In genomic region chr19:6743714-6744380, GRCh38 we compare ENCODE assay signal across 10 cellular contexts. TPM values are rescaled to one million over a fixed set of nuclear protein-coding genes. Genes with fewer than 3 reads are reported as not detected.
DNase-seq lines count a peak whose midpoint lies in the region; ATAC-seq and TF ChIP-seq lines count a peak whose summit lies in the region.
"Had no signal": no experiment of that assay in that cellular context is flagged by ENCODE, and none has a peak within 500 bp of the region (broad histone marks: within the 10 kb centered on the region; RNA-seq: fewer than 3 reads in every experiment).

No MANE protein-coding gene starts in this region.

- intact Hi-C loops in adrenal gland (cut with DNase I) = loop anchor here in 1 of 2 donors (10.0 kb wide), 1 partner anchor 121 kb away; no protein-coding TSS in a partner anchor
- intact Hi-C loops in thyroid gland (cut with DNase I) = no loop called here

- peaks cover 77% of the 10 kb centered on the region for H3K36me3 Mint-ChIP-seq in activated T-cell treated with anti-CD3 and anti-CD28 coated beads, Interleukin-2, amount 50 U/mL, for 24 hours (ENCODE audit: low read depth)
- H3K36me3 Mint-ChIP-seq in activated T-cell treated with anti-CD3 and anti-CD28 coated beads, Interleukin-2, amount 50 U/mL, for 72 hours (ENCODE audit: insufficient read depth in 2 of 2) = peaks cover 10 to 18% of the 10 kb centered on the region in 2 donors

- ATAC-seq in activated T-cell treated with anti-CD3 and anti-CD28 coated beads, Interleukin-2, amount 50 U/mL, for 72 hours (replicated peaks in 1 of 2) = no peak
- no peak for ATAC-seq in lung (ENCODE audit: insufficient read depth, low FRiP score)

- no peak overlapping the region for H3K4me3 ChIP-seq in adrenal gland
- H3K4me3 ChIP-seq in lung = no peak overlapping the region
- H3K4me3 ChIP-seq in thyroid gland (replicated peaks in 1 of 3) = no peak overlapping the region
- H3K4me3 ChIP-seq: mucosa of descending colon had no signal

- no peak overlapping the region for H3K4me3 Mint-ChIP-seq in activated T-cell treated with anti-CD3 and anti-CD28 coated beads, Interleukin-2, amount 50 U/mL, for 24 hours
- no peak overlapping the region for H3K4me3 Mint-ChIP-seq in activated T-cell treated with anti-CD3 and anti-CD28 coated beads, Interleukin-2, amount 50 U/mL, for 72 hours

- peaks cover 29 to 39% of the 10 kb centered on the region in 2 donors for H3K4me1 ChIP-seq in adrenal gland (replicated peaks in 1 of 2)
- peaks cover 0 to 5% of the 10 kb centered on the region in 2 donors for H3K4me1 ChIP-seq in lung (ENCODE audit: control insufficient read depth in 2 of 2, insufficient read depth in 2 of 2, low read length in 2 of 2)
- H3K4me1 ChIP-seq in thyroid gland = peaks cover 37% of the 10 kb centered on the region in 2 donors

- no peak for DNase-seq in activated T-cell treated with anti-CD3 and anti-CD28 coated beads, Interleukin-2, amount 50 U/mL, for 24 hours
- no peak for DNase-seq in activated T-cell treated with anti-CD3 and anti-CD28 coated beads, Interleukin-2, amount 50 U/mL, for 72 hours
- peak in 2 of 7 donors; percentile 24 to 25 for DNase-seq in adrenal gland
- DNase-seq in lung (ENCODE audit: low spot score) = no peak
- no peak for DNase-seq in thyroid gland
- no peak for DNase-seq in G401 (ENCODE audit: low spot score)
- no peak for DNase-seq in COR-L47 (lab: John Stamatoyannopoulos, UW)
- DNase-seq in cerebellar nuclear complex (lab: John Stamatoyannopoulos, UW) = no peak

- H3K27ac Mint-ChIP-seq in activated T-cell treated with anti-CD3 and anti-CD28 coated beads, Interleukin-2, amount 50 U/mL, for 24 hours = peak overlapping the region; percentile 54
- no peak overlapping the region for H3K27ac Mint-ChIP-seq in activated T-cell treated with anti-CD3 and anti-CD28 coated beads, Interleukin-2, amount 50 U/mL, for 72 hours

- TF ChIP-seq CTCF in adrenal gland (IDR thresholded peaks at IDR 0.05) = no peak
- TF ChIP-seq CTCF in lung (IDR thresholded peaks at IDR 0.05; ENCODE audit: control extremely low read depth, extremely low read depth) = no peak
- TF ChIP-seq CTCF in thyroid gland (IDR thresholded peaks at IDR 0.05) = no peak

- 81 to 87% (median 86%) methylated on average over 15 of the region's 15 CpGs for WGBS in adrenal gland, 4 donors
- WGBS in lung, 2 donors = 84 to 92% methylated on average over 15 of the region's 15 CpGs
- WGBS in thyroid gland, 2 donors = 78 to 83% methylated on average over 15 of the region's 15 CpGs

- in situ Hi-C loops in G401 (cut with HindIII; ENCODE audit: low sequenced_read_pairs) = no loop called here

- H3K27ac ChIP-seq in adrenal gland (peak overlapping the region; percentile 45 to 95 (median 76)), lung (ENCODE audit: low read depth in 1 of 2, low read length in 1 of 2) (peak overlapping the region; percentile 81), thyroid gland (peak overlapping the region; percentile 86 to 94 (median 89))

- no peaks in the 10 kb centered on the region for H3K27me3 ChIP-seq in adrenal gland
- no peaks in the 10 kb centered on the region for H3K27me3 ChIP-seq in lung (ENCODE audit: control insufficient read depth, insufficient read depth)
- H3K27me3 ChIP-seq in thyroid gland = no peaks in the 10 kb centered on the region

- peaks cover 0 to 44% of the 10 kb centered on the region in 2 donors for H3K36me3 ChIP-seq in adrenal gland (replicated peaks in 1 of 2)
- H3K36me3 ChIP-seq in lung (ENCODE audit: control insufficient read depth in 2 of 2, insufficient read depth in 2 of 2, low read length in 2 of 2) = peaks cover 18% of the 10 kb centered on the region in 2 donors
- H3K36me3 ChIP-seq in thyroid gland = peaks cover 30 to 34% of the 10 kb centered on the region in 2 donors

- H3K9me3 Mint-ChIP-seq in activated T-cell treated with anti-CD3 and anti-CD28 coated beads, Interleukin-2, amount 50 U/mL, for 24 hours = no peaks in the 10 kb centered on the region
- H3K9me3 Mint-ChIP-seq in activated T-cell treated with anti-CD3 and anti-CD28 coated beads, Interleukin-2, amount 50 U/mL, for 72 hours = no peaks in the 10 kb centered on the region
- H3K9me3 Mint-ChIP-seq: IgD-negative memory B cell had no signal

- H3K9me3 ChIP-seq in adrenal gland (replicated peaks in 1 of 3) (no peaks in the 10 kb centered on the region), lung (ENCODE audit: control insufficient read depth in 2 of 2, insufficient read depth in 1 of 2, low read length in 1 of 2) (no peaks in the 10 kb centered on the region), thyroid gland (no peaks in the 10 kb centered on the region)
- H3K9me3 ChIP-seq: mucosa of descending colon had no signal

- TF ChIP-seq POLR2A in adrenal gland (IDR thresholded peaks at IDR 0.05) (no peak), thyroid gland (IDR thresholded peaks at IDR 0.05) (no peak)

- H3K4me1 Mint-ChIP-seq in activated T-cell treated with anti-CD3 and anti-CD28 coated beads, Interleukin-2, amount 50 U/mL, for 24 hours (ENCODE audit: low read depth) = peaks cover 16% of the 10 kb centered on the region
- H3K4me1 Mint-ChIP-seq in activated T-cell treated with anti-CD3 and anti-CD28 coated beads, Interleukin-2, amount 50 U/mL, for 72 hours (ENCODE audit: low read depth) = peaks cover 17% of the 10 kb centered on the region

- no peaks in the 10 kb centered on the region for H3K27me3 Mint-ChIP-seq in activated T-cell treated with anti-CD3 and anti-CD28 coated beads, Interleukin-2, amount 50 U/mL, for 24 hours
- no peaks in the 10 kb centered on the region for H3K27me3 Mint-ChIP-seq in activated T-cell treated with anti-CD3 and anti-CD28 coated beads, Interleukin-2, amount 50 U/mL, for 72 hours (ENCODE audit: low read depth)
- H3K27me3 Mint-ChIP-seq: IgD-negative memory B cell had no signal

RNA-seq across cellular contexts. Expression of gene TRIP10, which starts 4.4 kb away (rescaled TPM):
- 10 to 100 TPM; 49.0 to 68.4 TPM for total RNA-seq in activated T-cell treated with anti-CD3 and anti-CD28 coated beads, Interleukin-2, amount 50 U/mL, for 72 hours
- total RNA-seq in adrenal gland (10 to 100 TPM; 35.4 to 99.9 (median 74.8) TPM), lung (10 to 100 TPM; 60.8 to 82.2 TPM), thyroid gland (10 to 100 TPM; 48.9 to 65.8 (median 58.8) TPM)
- polyA plus RNA-seq in adrenal gland (100 to 1,000 TPM in 2 of 3 donors, 10 to 100 TPM in 1; 33.5 to 425 (median 228) TPM), lung (10 to 100 TPM; 77.4 to 97.3 TPM)
- total RNA-seq in G401 (2014; rRNA removed; shearing (Covaris generic)) = 74.8 and 108 TPM in 2 replicates

RNA-seq across cellular contexts. Expression of gene GPR108, which starts 6.5 kb away (rescaled TPM):
- 100 to 1,000 TPM; 130 to 162 TPM for total RNA-seq in activated T-cell treated with anti-CD3 and anti-CD28 coated beads, Interleukin-2, amount 50 U/mL, for 72 hours
- total RNA-seq in adrenal gland = 100 to 1,000 TPM in 7 of 8 donors, 10 to 100 TPM in 1; 86.1 to 168 (median 123) TPM
- 100 to 1,000 TPM in 2 of 3 donors, 10 to 100 TPM in 1; 70.8 to 193 (median 189) TPM for polyA plus RNA-seq in adrenal gland
- total RNA-seq in lung = 10 to 100 TPM; 33.5 to 89.4 TPM
- polyA plus RNA-seq in lung = 10 to 100 TPM; 97.6 to 98.0 TPM
- total RNA-seq in thyroid gland = 100 to 1,000 TPM in 3 of 4 donors, 10 to 100 TPM in 1; 87.9 to 152 (median 116) TPM
- 27.5 and 34.7 TPM in 2 replicates for total RNA-seq in G401 (2014; rRNA removed; shearing (Covaris generic))

RNA-seq across cellular contexts. Expression of gene SH2D3A, which starts 23.4 kb away (rescaled TPM):
- 10 to 100 TPM; 19.9 to 24.5 TPM for total RNA-seq in activated T-cell treated with anti-CD3 and anti-CD28 coated beads, Interleukin-2, amount 50 U/mL, for 72 hours
- 1 to 10 TPM in 1 of 8 donors, under 1 TPM in 5, not detected in 2; 0.24 to 1.7 (median 0.44) TPM for total RNA-seq in adrenal gland
- polyA plus RNA-seq in adrenal gland = under 1 TPM; 0.22 to 0.64 (median 0.40) TPM
- 10 to 100 TPM; 16.6 to 30.6 TPM for total RNA-seq in lung
- 10 to 100 TPM; 21.2 to 24.2 TPM for polyA plus RNA-seq in lung
- total RNA-seq in thyroid gland = 10 to 100 TPM; 14.1 to 27.4 (median 20.7) TPM
- total RNA-seq in G401 (2014; rRNA removed; shearing (Covaris generic)) = 12.2 and 16.1 TPM in 2 replicates

RNA-seq across cellular contexts. Expression of gene C3, which starts 23.4 kb away (rescaled TPM):
- 1 to 10 TPM; 1.8 to 2.5 TPM for total RNA-seq in activated T-cell treated with anti-CD3 and anti-CD28 coated beads, Interleukin-2, amount 50 U/mL, for 72 hours
- total RNA-seq in adrenal gland (1,000 to 10,000 TPM; 1,565 to 5,179 (median 2,192) TPM), lung (1,000 to 10,000 TPM; 1,072 to 1,612 TPM), thyroid gland (100 to 1,000 TPM; 126 to 631 (median 350) TPM)
- polyA plus RNA-seq in adrenal gland (1,000 to 10,000 TPM; 1,199 to 4,143 (median 3,889) TPM), lung (1,000 to 10,000 TPM in 1 of 2 donors, 100 to 1,000 TPM in 1; 613 to 1,433 TPM)
- 2.1 and 2.3 TPM in 2 replicates for total RNA-seq in G401 (2014; rRNA removed; shearing (Covaris generic))
- polyA plus RNA-seq: IgD-negative memory B cell had no signal

RNA-seq across cellular contexts. Expression of gene VAV1, which starts 28.7 kb away (rescaled TPM):
- 100 to 1,000 TPM; 111 to 114 TPM for total RNA-seq in activated T-cell treated with anti-CD3 and anti-CD28 coated beads, Interleukin-2, amount 50 U/mL, for 72 hours
- 10 to 100 TPM in 4 of 8 donors, 1 to 10 TPM in 4; 4.5 to 21.1 (median 10.1) TPM for total RNA-seq in adrenal gland
- polyA plus RNA-seq in adrenal gland = 10 to 100 TPM in 1 of 3 donors, 1 to 10 TPM in 2; 2.4 to 13.7 (median 4.7) TPM
- total RNA-seq in lung = 10 to 100 TPM; 15.4 to 28.4 TPM
- polyA plus RNA-seq in lung = 10 to 100 TPM in 1 of 2 donors, 1 to 10 TPM in 1; 8.7 to 60.8 TPM
- 1 to 10 TPM; 1.7 to 4.3 (median 2.6) TPM for total RNA-seq in thyroid gland
- not detected in 2 replicates for total RNA-seq in G401 (2014; rRNA removed; shearing (Covaris generic))
